ENCODE assay signal across 13 cellular contexts in the genomic region with DNA sequence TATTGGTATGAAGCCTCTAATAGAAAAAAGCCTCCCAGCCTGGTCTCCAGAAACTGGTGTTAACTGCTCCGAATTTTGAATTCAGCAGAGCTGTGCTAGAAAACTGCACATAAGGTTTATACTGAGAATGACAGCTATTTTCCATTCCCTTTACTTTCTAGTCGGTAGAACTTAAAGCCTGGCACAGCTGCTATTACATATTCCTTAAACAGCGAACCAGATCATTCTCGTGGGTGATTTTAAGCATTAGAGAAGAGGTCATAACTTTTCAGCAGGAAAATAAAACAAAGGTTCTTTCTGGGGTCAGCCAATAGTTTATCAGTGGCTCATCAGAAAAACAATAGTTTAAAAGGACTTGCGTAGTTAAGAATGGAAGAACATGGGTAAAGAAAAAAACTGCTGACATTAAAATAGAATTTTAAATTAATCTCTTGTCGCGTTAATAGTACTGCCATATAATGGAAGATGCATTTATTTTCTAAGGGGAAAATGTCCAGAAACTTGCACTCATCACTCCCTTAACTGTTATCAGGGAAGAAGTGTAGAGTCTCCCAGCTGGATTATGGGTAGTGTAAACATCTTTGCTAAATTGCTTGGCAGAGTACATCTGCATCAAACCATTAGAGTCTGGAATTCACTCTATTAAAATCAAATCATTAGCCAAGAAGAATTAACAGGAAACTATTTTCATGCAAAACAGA. TPM values are rescaled to one million over a fixed set of nuclear protein-coding genes. Genes with fewer than 3 reads are reported as not detected.
DNase-seq lines count a peak whose midpoint lies in the region; ATAC-seq and TF ChIP-seq lines count a peak whose summit lies in the region.
"Had no signal": no experiment of that assay in that cellular context is flagged by ENCODE, and none has a peak within 500 bp of the region (broad histone marks: within the 10 kb centered on the region; RNA-seq: fewer than 3 reads in every experiment).

No MANE protein-coding gene starts in this region.

- intact Hi-C loops in heart right ventricle (cut with DNase I): loop anchor here in 4 of 10 donors (5.0 to 10.0 kb wide), 3 partner anchors 34 to 71 kb away; no protein-coding TSS in a partner anchor
- intact Hi-C loops in left cardiac atrium (cut with DNase I): no loop called here
- intact Hi-C loops in dorsolateral prefrontal cortex (cut with DNase I): no loop called here
- intact Hi-C loops in naive thymus-derived CD4-positive, alpha-beta T cell (cut with micrococcal nuclease): loop anchor here in 1 of 2 donors (1.0 kb wide), 1 partner anchor 10 kb away; no protein-coding TSS in a partner anchor
- intact Hi-C loops in upper lobe of right lung (cut with DNase I): loop anchor here (10.0 kb wide), 1 partner anchor 61 kb away; no protein-coding TSS in a partner anchor

- CTCF ChIA-PET in naive thymus-derived CD4-positive, alpha-beta T cell (lab: Charles Lee): interaction anchor here (0.8 to 1.4 kb wide), 3 partner anchors 9 to 257 kb away, joined by 3 to 5 read pairs (median 5); no protein-coding TSS in a partner anchor
- CTCF ChIA-PET in WTC11 (lab: Charles Lee): no interaction called here

- DNase-seq in heart right ventricle (no peak), left cardiac atrium (no peak), dorsolateral prefrontal cortex (no peak), upper lobe of right lung (no peak), DMS153 (lab: John Stamatoyannopoulos, UW) (no peak), KBM-7 (no peak), WTC11 (ENCODE audit: low spot score) (no peak)
- no peak for DNase-seq in naive thymus-derived CD4-positive, alpha-beta T cell
- DNase-seq: activated naive CD8-positive, alpha-beta T cell treated with anti-CD3 and anti-CD28 coated beads, Interleukin-2, amount 10 ng/mL, durations not matched to agents 7 days and 5 days; NCI-H1436; NCI-H524 treated with DMSO at 0.1 percent for 48 hours; SHP77; stimulated activated CD4-positive, alpha-beta T cell treated with anti-CD3 and anti-CD28 coated beads, Interleukin-12 subunit alpha, Interleukin-12 subunit beta, amount 100 ng/mL, for 4 hours had no signal

- 22 to 23% methylated on average over 7 of the region's 7 CpGs for WGBS in heart right ventricle, 2 donors

- H3K4me3 ChIP-seq in heart right ventricle (peak overlapping the region in 1 of 10 donors; percentile 3), dorsolateral prefrontal cortex (peak overlapping the region in 32 of 59 donors; percentile 1 to 81 (median 17)), upper lobe of right lung (no peak overlapping the region)
- no peak overlapping the region for H3K4me3 ChIP-seq in naive thymus-derived CD4-positive, alpha-beta T cell (ENCODE audit: low read length)

- H3K9me3 ChIP-seq in heart right ventricle: no peaks in the 10 kb centered on the region
- H3K9me3 ChIP-seq in naive thymus-derived CD4-positive, alpha-beta T cell (ENCODE audit: control insufficient read depth in 2 of 3, low read length in 3 of 3): no peaks in the 10 kb centered on the region
- no peaks in the 10 kb centered on the region for H3K9me3 ChIP-seq in upper lobe of right lung

- in situ Hi-C loops in KBM-7 (cut with MboI; ENCODE audit: low pct_unique_long_range_greater_than_20kb, low sequenced_read_pairs): no loop called here

- peaks cover 68 to 100% (median 95%) of the 10 kb centered on the region in 7 donors for H3K4me1 Mint-ChIP-seq in naive thymus-derived CD4-positive, alpha-beta T cell
- peaks cover 85% of the 10 kb centered on the region for H3K4me1 Mint-ChIP-seq in WTC11

- H3K27ac Mint-ChIP-seq in naive thymus-derived CD4-positive, alpha-beta T cell: peak overlapping the region in 8 of 9 donors; percentile 15 to 91 (median 66)
- no peak overlapping the region for H3K27ac Mint-ChIP-seq in WTC11

- H3K27me3 ChIP-seq in heart right ventricle: no peaks in the 10 kb centered on the region
- no peaks in the 10 kb centered on the region for H3K27me3 ChIP-seq in dorsolateral prefrontal cortex
- H3K27me3 ChIP-seq in naive thymus-derived CD4-positive, alpha-beta T cell (ENCODE audit: control insufficient read depth in 2 of 2, insufficient read depth in 2 of 2, low read length in 2 of 2): no peaks in the 10 kb centered on the region
- no peaks in the 10 kb centered on the region for H3K27me3 ChIP-seq in upper lobe of right lung

- POLR2A ChIA-PET in naive thymus-derived CD4-positive, alpha-beta T cell (lab: Charles Lee): interaction anchor here (0.7 to 8.4 kb wide), 3 partner anchors 8 to 18 kb away, joined by 5 to 53 read pairs (median 5); a partner anchor contains a TSS
- POLR2A ChIA-PET in WTC11 (lab: Charles Lee): no interaction called here

- H3K4me1 ChIP-seq in heart right ventricle (peaks cover 37 to 100% (median 98%) of the 10 kb centered on the region in 9 donors), upper lobe of right lung (peaks cover 67% of the 10 kb centered on the region)
- peaks cover 5 to 72% of the 10 kb centered on the region in 2 donors for H3K4me1 ChIP-seq in naive thymus-derived CD4-positive, alpha-beta T cell (ENCODE audit: control insufficient read depth in 2 of 2, insufficient read depth in 2 of 2, low read length in 2 of 2)

- peak overlapping the region; percentile 1 to 96 (median 66) for H3K27ac ChIP-seq in heart right ventricle
- peak overlapping the region in 46 of 59 donors; percentile 0 to 97 (median 46) for H3K27ac ChIP-seq in dorsolateral prefrontal cortex
- H3K27ac ChIP-seq in naive thymus-derived CD4-positive, alpha-beta T cell (ENCODE audit: low read depth, low read length): no peak overlapping the region
- peak overlapping the region; percentile 27 for H3K27ac ChIP-seq in upper lobe of right lung

- H3K9me3 Mint-ChIP-seq in naive thymus-derived CD4-positive, alpha-beta T cell: no peaks in the 10 kb centered on the region
- H3K9me3 Mint-ChIP-seq in WTC11: no peaks in the 10 kb centered on the region
- H3K9me3 Mint-ChIP-seq: activated naive CD8-positive, alpha-beta T cell treated with anti-CD3 and anti-CD28 coated beads, Interleukin-2, amount 10 ng/mL, durations not matched to agents 7 days and 5 days had no signal

- TF ChIP-seq CTCF in heart right ventricle (IDR thresholded peaks at IDR 0.05) (no peak), dorsolateral prefrontal cortex (IDR thresholded peaks at IDR 0.05 in 54 of 56, conservative IDR thresholded peaks at IDR 0.05 in 2 of 56; ENCODE audit: low read depth in 1 of 56, partially characterized antibody in 56 of 56) (no peak), upper lobe of right lung (IDR thresholded peaks at IDR 0.05) (no peak), WTC11 (IDR thresholded peaks at IDR 0.05) (no peak)

- peak overlapping the region in 5 of 10 donors; percentile 3 to 90 (median 49) for H3K4me3 Mint-ChIP-seq in naive thymus-derived CD4-positive, alpha-beta T cell
- H3K4me3 Mint-ChIP-seq in WTC11: no peak overlapping the region
- H3K4me3 Mint-ChIP-seq: activated naive CD8-positive, alpha-beta T cell treated with anti-CD3 and anti-CD28 coated beads, Interleukin-2, amount 10 ng/mL, durations not matched to agents 7 days and 5 days had no signal

- H3K36me3 ChIP-seq in heart right ventricle (no peaks in the 10 kb centered on the region), upper lobe of right lung (no peaks in the 10 kb centered on the region)
- H3K36me3 ChIP-seq in naive thymus-derived CD4-positive, alpha-beta T cell (ENCODE audit: control insufficient read depth in 2 of 3, insufficient read depth in 3 of 3, low read length in 3 of 3): no peaks in the 10 kb centered on the region

- ATAC-seq in heart right ventricle (peak in 1 of 8 donors; percentile 13), left cardiac atrium (no peak), upper lobe of right lung (no peak), WTC11 (no peak)
- no peak for ATAC-seq in naive thymus-derived CD4-positive, alpha-beta T cell

- peaks cover 0 to 42% (median 7%) of the 10 kb centered on the region in 5 donors for H3K36me3 Mint-ChIP-seq in naive thymus-derived CD4-positive, alpha-beta T cell
- no peaks in the 10 kb centered on the region for H3K36me3 Mint-ChIP-seq in WTC11

- no peaks in the 10 kb centered on the region for H3K27me3 Mint-ChIP-seq in naive thymus-derived CD4-positive, alpha-beta T cell
- no peaks in the 10 kb centered on the region for H3K27me3 Mint-ChIP-seq in WTC11 (ENCODE audit: low read depth)
- H3K27me3 Mint-ChIP-seq: activated naive CD8-positive, alpha-beta T cell treated with anti-CD3 and anti-CD28 coated beads, Interleukin-2, amount 10 ng/mL, durations not matched to agents 7 days and 5 days had no signal

TF ChIP-seq in WTC11, 78 proteins besides CTCF, POLR2A, EP300 and RAD21 (continues in another document):
- TF ChIP-seq TEAD1 (CRISPR knock-in tag; IDR thresholded peaks at IDR 0.05) (no peak), ATF1 (CRISPR knock-in tag; IDR thresholded peaks at IDR 0.05) (no peak), GTF2I (CRISPR knock-in tag; conservative IDR thresholded peaks at IDR 0.05) (no peak), NR3C1 (CRISPR knock-in tag; conservative IDR thresholded peaks at IDR 0.05; ENCODE audit: low read depth) (no peak)
- TF ChIP-seq, protein P1, sequence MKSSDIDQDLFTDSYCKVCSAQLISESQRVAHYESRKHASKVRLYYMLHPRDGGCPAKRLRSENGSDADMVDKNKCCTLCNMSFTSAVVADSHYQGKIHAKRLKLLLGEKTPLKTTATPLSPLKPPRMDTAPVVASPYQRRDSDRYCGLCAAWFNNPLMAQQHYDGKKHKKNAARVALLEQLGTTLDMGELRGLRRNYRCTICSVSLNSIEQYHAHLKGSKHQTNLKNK (CRISPR knock-in tag; IDR thresholded peaks at IDR 0.05): no peak

RNA-seq across cellular contexts. Expression of a gene that starts 7.9 kb away (rescaled TPM):
- 10 to 100 TPM; 20.8 to 46.1 (median 30.3) TPM for total RNA-seq in heart right ventricle
- 10 to 100 TPM; 14.5 to 28.2 TPM for polyA plus RNA-seq in heart right ventricle
- 10 to 100 TPM; 28.6 to 36.1 TPM for total RNA-seq in left cardiac atrium
- 10 to 100 TPM; 41.2 to 97.0 (median 59.1) TPM for total RNA-seq in dorsolateral prefrontal cortex
- total RNA-seq in naive thymus-derived CD4-positive, alpha-beta T cell: 10 to 100 TPM; 22.9 to 44.8 (median 36.2) TPM
- 10 to 100 TPM; 18.6 to 23.8 TPM for polyA plus RNA-seq in naive thymus-derived CD4-positive, alpha-beta T cell
- 57.5 TPM for total RNA-seq in upper lobe of right lung
- 42.2 to 43.8 TPM (median 43.0 TPM) in 3 replicates for total RNA-seq in WTC11 (2021)

Comparison
In these comparisons a context has a peak if more than half of its experiments do, and no peak if none do; other contexts are left out.
1. H3K4me3 ChIP-seq: peak in dorsolateral prefrontal cortex (32 of 59); none in naive thymus-derived CD4-positive, alpha-beta T cell (single experiment) and upper lobe of right lung (single experiment).